ENCODE assay signal across 8 cellular contexts in the genomic region with DNA sequence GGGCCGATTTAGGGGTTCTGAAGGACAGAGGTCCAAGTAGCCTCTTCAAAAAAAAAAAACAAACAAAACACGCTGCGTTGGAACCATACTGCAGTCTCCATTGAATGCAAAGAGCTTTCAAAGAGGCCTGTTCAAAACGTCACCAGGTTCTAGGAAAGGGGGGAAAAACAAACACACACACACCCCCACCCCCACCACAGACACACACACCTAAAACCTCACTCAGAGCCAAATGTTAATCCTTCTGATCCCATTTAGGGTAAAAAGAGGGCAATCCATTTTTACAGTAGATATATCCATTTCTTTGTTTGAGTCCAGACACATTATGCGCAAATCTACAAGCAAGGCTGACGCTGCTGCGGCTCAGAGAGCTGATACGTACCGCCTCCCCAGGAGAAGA.
A peak's percentile ranks its signal among the peaks of the same experiment; 100 is the strongest.
DNase-seq lines count a peak whose midpoint lies in the region; ATAC-seq and FAIRE-seq lines count a peak whose summit lies in the region.

No MANE protein-coding gene starts in this region.

- H2AFZ ChIP-seq in neuron (ENCODE audit: low read depth, low read length) = no peak overlapping the region

- H3K36me3 ChIP-seq in neuron (ENCODE audit: insufficient read depth, low read length) = no peaks in the 10 kb centered on the region

- peak overlapping the region; percentile 84 for H3K4me3 ChIP-seq in neuron (ENCODE audit: low read length)

- no peaks in the 10 kb centered on the region for H3K9me3 ChIP-seq in neuron (ENCODE audit: low read length)

- DNase-seq in D341Med (ENCODE audit: low spot score) (peak; percentile 27), NCI-H128 (lab: John Stamatoyannopoulos, UW; ENCODE audit: unreplicated experiment) (peak; percentile 13), SIG-M5 treated with dmso at 0.1 percent for 504 hours (lab: John Stamatoyannopoulos, UW; ENCODE audit: unreplicated experiment) (no peak), NCI-H524 treated with DMSO at 0.1 percent for 48 hours (lab: John Stamatoyannopoulos, UW) (no peak), GM19239 (ENCODE audit: insufficient read length, low spot score) (no peak)

- peak overlapping the region; percentile 35 for H3K27ac ChIP-seq in cingulate gyrus (ENCODE audit: low read depth, low read length)

- no peaks in the 10 kb centered on the region for H3K4me1 ChIP-seq in neuron (ENCODE audit: insufficient read depth, low read length)

- no peak for ATAC-seq in HG03439 (IDR thresholded peaks at IDR 0.05; ENCODE audit: unreplicated experiment)

- no peak for FAIRE-seq in GM19239 (lab: Jason Lieb, UNC)

- H3K27me3 ChIP-seq in neuron (ENCODE audit: insufficient read depth, low read length) = no peaks in the 10 kb centered on the region

Comparison
In these comparisons a context has a peak if more than half of its experiments do, and no peak if none do; other contexts are left out.
1. DNase-seq: peak in D341Med (single experiment) and NCI-H128 (single experiment); none in SIG-M5 treated with dmso at 0.1 percent for 504 hours (single experiment), NCI-H524 treated with DMSO at 0.1 percent for 48 hours (single experiment) and GM19239 (single experiment).